Comparison of ENCODE assay signal across 12 cellular contexts in the genomic region with DNA sequence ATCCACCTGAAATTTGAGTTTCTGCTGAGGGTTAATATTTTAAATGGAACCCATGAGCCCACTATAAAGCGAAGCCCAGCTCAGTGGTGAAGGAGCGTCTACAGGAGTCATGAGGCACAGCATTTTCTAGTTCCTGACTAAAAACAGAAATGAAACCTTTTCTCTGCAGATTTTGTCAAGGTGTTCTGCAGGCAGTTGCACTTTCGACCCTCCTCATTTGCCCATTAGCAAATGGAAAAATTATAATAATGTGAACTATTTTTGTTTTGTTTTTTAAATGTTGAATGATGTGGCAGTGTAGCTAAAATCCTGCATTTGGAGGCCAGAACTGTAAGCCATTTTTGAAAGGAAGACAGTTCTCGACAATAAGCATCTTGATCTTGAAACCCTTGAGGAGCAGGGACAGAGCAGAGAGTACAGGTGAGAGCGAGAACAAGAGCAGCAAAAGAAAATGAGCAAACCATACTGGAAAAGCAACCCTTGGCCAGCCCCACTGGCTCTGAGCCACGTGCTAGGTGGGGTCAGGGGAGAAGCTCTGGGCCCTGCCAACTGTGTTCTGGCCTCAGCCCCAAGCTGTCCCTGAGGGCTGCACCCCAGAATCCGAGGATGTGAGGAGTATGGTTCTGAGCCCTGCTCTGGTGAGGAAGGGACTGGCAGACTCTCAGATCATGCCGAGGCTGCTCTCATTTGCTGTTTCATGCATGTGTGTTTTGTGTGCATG. TPM values are rescaled to one million over a fixed set of nuclear protein-coding genes. Genes with fewer than 3 reads are reported as not detected.
DNase-seq lines count a peak whose midpoint lies in the region; ATAC-seq and TF ChIP-seq lines count a peak whose summit lies in the region.
"Had no signal": no experiment of that assay in that cellular context is flagged by ENCODE, and none has a peak within 500 bp of the region (broad histone marks: within the 10 kb centered on the region; RNA-seq: fewer than 3 reads in every experiment).

No MANE protein-coding gene starts in this region.

- H3K4me1 Mint-ChIP-seq in CD4-positive, CD25-positive, alpha-beta regulatory T cell, result peaks cover 5 to 18% (median 13%) of the 10 kb centered on the region in 4 donors

- no peaks in the 10 kb centered on the region for H3K9me3 ChIP-seq in CD4-positive, CD25-positive, alpha-beta regulatory T cell (ENCODE audit: control insufficient read depth in 2 of 2, low read length in 2 of 2)
- H3K9me3 ChIP-seq in MM.1S (replicated peaks; ENCODE audit: insufficient read depth, low read length) (no peaks in the 10 kb centered on the region), psoas muscle (no peaks in the 10 kb centered on the region)
- H3K9me3 ChIP-seq: BLaER1 treated with 17β-estradiol and CSF1 and Interleukin-3, amounts not matched to agents 10 nM and 100 nM had no signal

- H3K9me2 ChIP-seq in MM.1S (replicated peaks; ENCODE audit: insufficient read depth, low read length), result no peaks in the 10 kb centered on the region

- H3K27ac Mint-ChIP-seq in CD4-positive, CD25-positive, alpha-beta regulatory T cell, result peak overlapping the region in 2 of 3 donors; percentile 26 to 64

- peak in 1 of 3 donors; percentile 53 for DNase-seq in CD4-positive, CD25-positive, alpha-beta regulatory T cell
- DNase-seq in MM.1S (peak; percentile 89), psoas muscle (no peak), NCI-H748 treated with DMSO at 0.1 percent for 48 hours (lab: John Stamatoyannopoulos, UW) (no peak), left cardiac atrium (no peak), LoVo (ENCODE audit: low spot score) (no peak)
- DNase-seq: activated CD8-positive, alpha-beta memory T cell treated with anti-CD3 and anti-CD28 coated beads, Interleukin-2, amount 50 U/mL, for 4 hours; effector CD8-positive, alpha-beta T cell had no signal

- H3K4me2 ChIP-seq in MM.1S (ENCODE audit: low read depth, low read length), result peak overlapping the region; percentile 93
- H3K4me2 ChIP-seq: BLaER1 treated with 17β-estradiol and CSF1 and Interleukin-3, amounts not matched to agents 10 nM and 100 nM had no signal

- no peaks in the 10 kb centered on the region for H3K9me3 Mint-ChIP-seq in CD4-positive, CD25-positive, alpha-beta regulatory T cell

- no peaks in the 10 kb centered on the region for H4K20me1 ChIP-seq in MM.1S (ENCODE audit: insufficient read depth, low read length)
- H4K20me1 ChIP-seq: BLaER1 treated with 17β-estradiol and CSF1 and Interleukin-3, amounts not matched to agents 10 nM and 100 nM had no signal

- intact Hi-C loops in psoas muscle (cut with DNase I), result no loop called here
- intact Hi-C loops in left cardiac atrium (cut with DNase I), result no loop called here

- H3K4me3 Mint-ChIP-seq in CD4-positive, CD25-positive, alpha-beta regulatory T cell, result peak overlapping the region in 1 of 4 donors; percentile 51

- no peak overlapping the region for H3K27ac ChIP-seq in CD4-positive, CD25-positive, alpha-beta regulatory T cell (ENCODE audit: insufficient read depth, low read length, poor library complexity, severe bottlenecking)
- H3K27ac ChIP-seq in MM.1S (ENCODE audit: low read length) (peak overlapping the region; percentile 98), psoas muscle (no peak overlapping the region)
- H3K27ac ChIP-seq: BLaER1 treated with 17β-estradiol and CSF1 and Interleukin-3, amounts not matched to agents 10 nM and 100 nM; HL-60 had no signal

- WGBS in psoas muscle, 3 donors, result 79 to 81% (median 80%) methylated on average over 8 of the region's 8 CpGs

- H3K27me3 Mint-ChIP-seq in CD4-positive, CD25-positive, alpha-beta regulatory T cell, result peaks cover 14% of the 10 kb centered on the region

- no peaks in the 10 kb centered on the region for H3K36me3 Mint-ChIP-seq in CD4-positive, CD25-positive, alpha-beta regulatory T cell

- ATAC-seq in CD4-positive, CD25-positive, alpha-beta regulatory T cell (ENCODE audit: low read depth in 2 of 2), result no peak
- peak; percentile 72 for ATAC-seq in GM18907 (IDR thresholded peaks at IDR 0.05; ENCODE audit: unreplicated experiment)
- ATAC-seq in HG02763 (IDR thresholded peaks at IDR 0.05; ENCODE audit: unreplicated experiment), result peak; percentile 76
- no peak for ATAC-seq in psoas muscle
- ATAC-seq in left cardiac atrium, result no peak

- peak overlapping the region; percentile 79 for H2AFZ ChIP-seq in MM.1S (ENCODE audit: low read length)

- TF ChIP-seq CTCF in MM.1S (IDR thresholded peaks at IDR 0.05; ENCODE audit: low read length), result no peak
- no peak for TF ChIP-seq CTCF in psoas muscle (IDR thresholded peaks at IDR 0.05)

- H3K4me1 ChIP-seq in CD4-positive, CD25-positive, alpha-beta regulatory T cell (ENCODE audit: control insufficient read depth, insufficient read depth, low read length, poor library complexity, severe bottlenecking), result peaks cover 10% of the 10 kb centered on the region
- H3K4me1 ChIP-seq in MM.1S (ENCODE audit: low read length), result peaks cover 33% of the 10 kb centered on the region
- peaks cover 9% of the 10 kb centered on the region for H3K4me1 ChIP-seq in psoas muscle

- H3K9ac ChIP-seq in MM.1S (ENCODE audit: low read length), result peak overlapping the region; percentile 79

- peaks cover 26% of the 10 kb centered on the region for H3F3A ChIP-seq in MM.1S (ENCODE audit: insufficient read depth, low read length)

- no peaks in the 10 kb centered on the region for H3K27me3 ChIP-seq in CD4-positive, CD25-positive, alpha-beta regulatory T cell (ENCODE audit: control insufficient read depth, insufficient read depth, low read length)
- H3K27me3 ChIP-seq in MM.1S (replicated peaks; ENCODE audit: insufficient read depth, low read length) (no peaks in the 10 kb centered on the region), psoas muscle (ENCODE audit: insufficient read depth in 3 of 3, low read length in 2 of 3) (no peaks in the 10 kb centered on the region)
- H3K27me3 ChIP-seq: BLaER1 treated with 17β-estradiol and CSF1 and Interleukin-3, amounts not matched to agents 10 nM and 100 nM had no signal

- H3K4me3 ChIP-seq in CD4-positive, CD25-positive, alpha-beta regulatory T cell (ENCODE audit: low read depth, low read length), result no peak overlapping the region
- H3K4me3 ChIP-seq in MM.1S (ENCODE audit: low read length) (peak overlapping the region; percentile 52), psoas muscle (no peak overlapping the region)
- H3K4me3 ChIP-seq: BLaER1 treated with 17β-estradiol and CSF1 and Interleukin-3, amounts not matched to agents 10 nM and 100 nM had no signal

- no peaks in the 10 kb centered on the region for H3K36me3 ChIP-seq in CD4-positive, CD25-positive, alpha-beta regulatory T cell (ENCODE audit: control insufficient read depth, insufficient read depth, low read length)
- H3K36me3 ChIP-seq in MM.1S (replicated peaks; ENCODE audit: insufficient read depth, low read length) (no peaks in the 10 kb centered on the region), psoas muscle (ENCODE audit: insufficient read depth in 1 of 2, low read depth in 1 of 2) (no peaks in the 10 kb centered on the region)
- H3K36me3 ChIP-seq: BLaER1 treated with 17β-estradiol and CSF1 and Interleukin-3, amounts not matched to agents 10 nM and 100 nM had no signal

- H3K79me2 ChIP-seq in MM.1S (ENCODE audit: low read length), result no peaks in the 10 kb centered on the region

RNA-seq across cellular contexts. Expression of gene COPS8, which starts 26.4 kb away (rescaled TPM):
- 40.3 TPM for total RNA-seq in CD4-positive, CD25-positive, alpha-beta regulatory T cell
- 10 to 100 TPM; 57.6 to 80.8 (median 65.4) TPM for polyA plus RNA-seq in CD4-positive, CD25-positive, alpha-beta regulatory T cell
- total RNA-seq in psoas muscle, result 100 to 1,000 TPM in 3 of 4 donors, 10 to 100 TPM in 1; 77.1 to 218 (median 146) TPM
- 100 to 1,000 TPM; 190 to 427 (median 312) TPM for polyA plus RNA-seq in psoas muscle
- 10 to 100 TPM; 66.4 to 77.3 TPM for total RNA-seq in left cardiac atrium

Comparison
In these comparisons a context has a peak if more than half of its experiments do, and no peak if none do; other contexts are left out.
1. ATAC-seq: peak in GM18907 (single experiment) and HG02763 (single experiment); none in CD4-positive, CD25-positive, alpha-beta regulatory T cell (0 of 2), psoas muscle (0 of 4) and left cardiac atrium (0 of 2).